In the genomic region with DNA sequence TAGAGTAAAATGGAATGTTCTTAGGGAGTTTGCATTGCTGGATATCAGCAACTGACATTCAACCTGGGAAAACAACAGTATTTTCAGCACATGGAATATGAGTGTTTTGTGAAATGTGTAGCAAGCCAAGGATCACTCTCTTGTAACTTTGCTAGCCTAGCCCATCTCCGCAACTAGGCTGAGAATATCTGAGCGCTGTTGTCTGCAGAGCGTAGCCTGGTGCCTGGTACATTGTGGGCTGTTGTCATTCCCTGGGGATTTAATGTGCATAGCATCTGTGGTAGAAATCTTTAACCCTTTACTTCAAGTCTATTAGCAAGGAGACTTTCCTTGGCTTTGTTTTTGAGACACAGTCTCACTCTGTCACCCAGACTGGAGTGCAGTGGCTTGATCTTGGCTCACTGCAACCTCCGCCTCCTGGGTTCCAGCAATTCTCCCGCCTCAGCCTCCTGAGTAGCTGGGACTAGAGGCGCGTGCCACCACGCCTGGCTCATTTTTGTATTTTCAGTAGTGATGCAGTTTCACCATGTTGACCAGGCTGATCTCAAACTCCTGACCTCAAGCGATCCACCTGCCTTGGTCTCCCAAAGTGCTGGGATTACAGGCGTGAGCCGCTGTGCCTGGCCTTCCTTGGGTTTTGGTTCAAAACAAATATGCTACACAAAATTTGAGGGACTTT, we compare ENCODE assay signal across 12 cellular contexts. TPM values are rescaled to one million over a fixed set of nuclear protein-coding genes. Genes with fewer than 3 reads are reported as not detected.
DNase-seq lines count a peak whose midpoint lies in the region; ATAC-seq and TF ChIP-seq lines count a peak whose summit lies in the region.
"Not testable (repeated sequence)": the region's sequence is repeated elsewhere in the genome, so short reads cannot be mapped to it uniquely, and the experiment has no call there.
"Had no signal": no experiment of that assay in that cellular context is flagged by ENCODE, and none has a peak within 500 bp of the region (broad histone marks: within the 10 kb centered on the region; RNA-seq: fewer than 3 reads in every experiment).

No MANE protein-coding gene starts in this region.

- H3K27me3 ChIP-seq in A673 (replicated peaks; ENCODE audit: insufficient read depth, low read depth, low read length, poor library complexity); GM23248 (replicated peaks; ENCODE audit: insufficient read depth); dorsolateral prefrontal cortex; hepatocyte; thoracic aorta (replicated peaks; ENCODE audit: insufficient read depth): not testable (repeated sequence)

- intact Hi-C loops in A673 (cut with micrococcal nuclease; ENCODE audit: unreplicated experiment); dorsolateral prefrontal cortex (cut with DNase I): not testable (repeated sequence)

- H3K4me3 ChIP-seq in A673 (ENCODE audit: low read depth, low read length, poor library complexity, severe bottlenecking); GM23248; astrocyte of the spinal cord (ENCODE audit: low read depth, low read length); hepatocyte; thoracic aorta: not testable (repeated sequence)
- peak overlapping the region in 4 of 59 donors; percentile 4 to 42 (median 21) for H3K4me3 ChIP-seq in dorsolateral prefrontal cortex

- in situ Hi-C loops in GM23248 (cut with MboI); astrocyte of the spinal cord (cut with HindIII; ENCODE audit: low sequenced_read_pairs): not testable (repeated sequence)

- 83% methylated on average over 11 of the region's 11 CpGs for WGBS in GM23248 (ENCODE audit: low coverage in 1 of 2, low lambda C conversion rate in 2 of 2, missing lambda C conversion rate in 2 of 2), 2 experiments
- 83% methylated on average over 11 of the region's 11 CpGs for WGBS in hepatocyte (ENCODE audit: low lambda C conversion rate, missing lambda C conversion rate)

- H3F3A ChIP-seq in GM23248 (ENCODE audit: insufficient read depth) = peaks cover 91% of the 10 kb centered on the region

- not testable (repeated sequence) for H3K36me3 ChIP-seq in A673 (ENCODE audit: insufficient read depth, low read length, poor library complexity, severe bottlenecking); hepatocyte (replicated peaks; ENCODE audit: insufficient read depth, low read depth); thoracic aorta
- H3K36me3 ChIP-seq in GM23248 (ENCODE audit: low read depth) = peaks cover 16% of the 10 kb centered on the region; the same call in 1 of the 2 replicates

- H3K27ac ChIP-seq in A673 (ENCODE audit: low read depth, low read length, poor library complexity, severe bottlenecking) = not testable (repeated sequence)
- H3K27ac ChIP-seq in GM23248 (peak overlapping the region; percentile 87), dorsolateral prefrontal cortex (peak overlapping the region in 57 of 59 donors; percentile 5 to 87 (median 70)), hepatocyte (peak overlapping the region; percentile 55), thoracic aorta (peak overlapping the region; percentile 42 to 54)

- BruUV-seq in A673 (replicated peaks; lab: Mats Ljungman, UMichigan) = not testable (repeated sequence)

- CTCF ChIA-PET in A673 (lab: Charles Lee) = not testable (repeated sequence)

- not testable (repeated sequence) for H3K9me2 ChIP-seq in GM23248 (ENCODE audit: insufficient read depth); hepatocyte (replicated peaks; ENCODE audit: insufficient read depth)

- not testable (repeated sequence) for TF ChIP-seq CTCF in A673 (conservative IDR thresholded peaks at IDR 0.05; ENCODE audit: low read depth, low read length); astrocyte of the spinal cord (IDR thresholded peaks at IDR 0.05; ENCODE audit: low read depth, low read length); dorsolateral prefrontal cortex (IDR thresholded peaks at IDR 0.05 in 54 of 56, conservative IDR thresholded peaks at IDR 0.05 in 2 of 56; ENCODE audit: low read depth in 1 of 56, partially characterized antibody in 56 of 56); hepatocyte (IDR thresholded peaks at IDR 0.05; ENCODE audit: poor library complexity); thoracic aorta (IDR thresholded peaks at IDR 0.05)

- POLR2A ChIA-PET in A673 (lab: Charles Lee; ENCODE audit: low non-redundant PET) = not testable (repeated sequence)

- H3K4me2 ChIP-seq in GM23248 (ENCODE audit: unreplicated experiment); hepatocyte: not testable (repeated sequence)

- peak; percentile 42 for ATAC-seq in thoracic aorta (ENCODE audit: insufficient number of reproducible peaks, low FRiP score, low read depth)

- peak; percentile 68 for DNase-seq in A673 (ENCODE audit: low spot score)
- peak; percentile 37 for DNase-seq in GM23248
- peak; percentile 41 for DNase-seq in NCI-H526 treated with DMSO at 0.1 percent for 48 hours (lab: John Stamatoyannopoulos, UW)
- peak; percentile 9 for DNase-seq in astrocyte of the spinal cord (ENCODE audit: low read depth, low spot score)
- not testable (repeated sequence) for DNase-seq in dorsolateral prefrontal cortex; thoracic aorta (ENCODE audit: low spot score)
- DNase-seq in hepatocyte (ENCODE audit: low spot score) = peak; percentile 19
- DNase-seq in pons (ENCODE audit: low spot score) = peak; percentile 79

- not testable (repeated sequence) for H4K20me1 ChIP-seq in GM23248 (ENCODE audit: insufficient read depth); hepatocyte (ENCODE audit: insufficient read depth, poor library complexity, severe bottlenecking)

- H2AFZ ChIP-seq in GM23248, hepatocyte: not testable (repeated sequence)

- not testable (repeated sequence) for H3K9me3 ChIP-seq in A673 (ENCODE audit: low read depth, low read length, poor library complexity, severe bottlenecking); GM23248 (ENCODE audit: low read depth); hepatocyte (ENCODE audit: low read depth); thoracic aorta

- not testable (repeated sequence) for H3K79me2 ChIP-seq in GM23248 (ENCODE audit: insufficient read depth); hepatocyte

- H3K9ac ChIP-seq in GM23248 = not testable (repeated sequence)

- H3K4me1 ChIP-seq in A673 (ENCODE audit: insufficient read depth, low read length, poor library complexity, severe bottlenecking) (peaks cover 35% of the 10 kb centered on the region), GM23248 (ENCODE audit: insufficient read depth) (peaks cover 39% of the 10 kb centered on the region), thoracic aorta (ENCODE audit: control insufficient read depth in 1 of 2, low read depth in 2 of 2) (peaks cover 14 to 34% of the 10 kb centered on the region in 2 donors)
- H3K4me1 ChIP-seq in hepatocyte (ENCODE audit: insufficient read depth) = not testable (repeated sequence)

RNA-seq across cellular contexts. Expression of gene TM4SF20, which starts 14.4 kb away (rescaled TPM):
- total RNA-seq in A673 (2021) (not detected in 2 replicates), dorsolateral prefrontal cortex (1 to 10 TPM in 1 of 120 experiments, under 1 TPM in 4, not detected in 115; 0.17 to 1.1 (median 0.54) TPM), hepatocyte (44.6 and 46.6 TPM in 2 replicates), thoracic aorta (not detected)
- total RNA-seq in GM23248 (2014; rRNA removed; shearing (Covaris generic)) = 14.2 and 18.7 TPM in 2 replicates
- polyA plus RNA-seq in GM23248 (2016; fragmentation: Nextera tagmentation; extraction: Ambion mirVana) (16.8 and 18.7 TPM in 2 replicates), hepatocyte (9.3 and 14.2 TPM in 2 replicates)
- total RNA-seq: CD4-positive, CD25-positive, alpha-beta regulatory T cell; SK-MEL-5 had no signal
- polyA plus RNA-seq: CD4-positive, CD25-positive, alpha-beta regulatory T cell had no signal

RNA-seq across cellular contexts. Expression of gene SCYGR1, which starts 23.0 kb away (rescaled TPM):
- total RNA-seq in A673 (2021) (not detected in 2 replicates), dorsolateral prefrontal cortex (1 to 10 TPM in 1 of 120 experiments, not detected in 119; 2.9 TPM), hepatocyte (not detected in 2 replicates), thoracic aorta (not detected)
- not detected in 2 replicates for total RNA-seq in GM23248 (2014; rRNA removed; shearing (Covaris generic))
- polyA plus RNA-seq in GM23248 (2016; fragmentation: Nextera tagmentation; extraction: Ambion mirVana) (not detected in 2 replicates), hepatocyte (not detected in 2 replicates)
- total RNA-seq: Caco-2; CD4-positive, CD25-positive, alpha-beta regulatory T cell; NCI-H460; SK-MEL-5 had no signal
- polyA plus RNA-seq: CD4-positive, CD25-positive, alpha-beta regulatory T cell had no signal

RNA-seq across cellular contexts. Expression of gene MFF, which starts 39.7 kb away (rescaled TPM):
- total RNA-seq in A673 (2021) = 113 and 116 TPM in 2 replicates
- total RNA-seq in GM23248 (2014; rRNA removed; shearing (Covaris generic)) = 250 and 258 TPM in 2 replicates
- polyA plus RNA-seq in GM23248 (2016; fragmentation: Nextera tagmentation; extraction: Ambion mirVana) = 300 and 301 TPM in 2 replicates
- 100 to 1,000 TPM in 96 of 120 experiments, 10 to 100 TPM in 24; 80.8 to 145 (median 108) TPM for total RNA-seq in dorsolateral prefrontal cortex
- total RNA-seq in hepatocyte = 122 and 125 TPM in 2 replicates
- 106 and 111 TPM in 2 replicates for polyA plus RNA-seq in hepatocyte
- 100 to 1,000 TPM; 109 to 113 TPM for total RNA-seq in thoracic aorta
